In the genomic region with DNA sequence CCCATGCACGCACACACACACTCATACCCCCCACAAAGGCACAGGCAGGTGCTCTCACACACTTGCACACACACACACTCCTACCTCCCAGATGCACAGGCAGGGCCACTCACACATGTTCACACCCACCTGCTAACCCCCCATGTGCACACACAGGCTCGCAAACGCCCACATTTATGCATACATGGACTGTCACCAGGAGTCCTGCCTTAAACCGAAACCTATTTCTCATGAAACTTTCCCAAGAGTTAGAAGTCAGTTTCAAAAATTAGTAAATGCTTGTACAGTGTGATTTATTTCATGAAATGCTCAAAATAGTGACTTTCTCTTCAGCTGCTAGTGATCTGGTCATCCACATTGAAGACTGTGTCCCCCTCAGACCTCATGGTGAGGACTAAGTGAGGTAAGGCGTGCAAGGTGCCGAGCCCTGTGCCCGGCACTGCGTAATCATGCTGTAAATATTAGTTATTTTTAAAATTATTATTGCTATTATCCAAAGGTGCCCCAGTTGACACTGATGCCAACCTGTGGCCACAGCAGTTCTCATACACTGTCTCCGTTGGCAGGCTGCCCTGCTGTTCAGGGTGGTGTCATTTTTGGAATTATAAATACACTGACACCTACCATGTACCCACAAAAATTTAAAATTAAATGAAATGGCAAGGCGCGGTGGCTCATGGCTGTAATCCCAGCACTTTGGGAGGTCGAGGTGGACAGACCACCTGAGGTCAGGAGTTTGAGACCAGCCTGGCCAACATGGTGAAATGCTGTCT, we compare ENCODE assay signal across 1 cellular context.
TF ChIP-seq lines count a peak whose summit lies in the region.

No MANE protein-coding gene starts in this region.

TF ChIP-seq in GM23338, 12 proteins besides CTCF, POLR2A, EP300 and RAD21 (continued from another document):
- no peak for TF ChIP-seq POLR2AphosphoS5 (IDR thresholded peaks at IDR 0.05; ENCODE audit: low read depth)
- TF ChIP-seq NANOG (IDR thresholded peaks at IDR 0.05; ENCODE audit: borderline replicate concordance) = no peak
- no peak for TF ChIP-seq CREB1 (CRISPR knock-in tag; IDR thresholded peaks at IDR 0.05; ENCODE audit: low read depth)
- TF ChIP-seq ZNF114 (CRISPR knock-in tag; IDR thresholded peaks at IDR 0.05) = no peak
- TF ChIP-seq, protein P1, sequence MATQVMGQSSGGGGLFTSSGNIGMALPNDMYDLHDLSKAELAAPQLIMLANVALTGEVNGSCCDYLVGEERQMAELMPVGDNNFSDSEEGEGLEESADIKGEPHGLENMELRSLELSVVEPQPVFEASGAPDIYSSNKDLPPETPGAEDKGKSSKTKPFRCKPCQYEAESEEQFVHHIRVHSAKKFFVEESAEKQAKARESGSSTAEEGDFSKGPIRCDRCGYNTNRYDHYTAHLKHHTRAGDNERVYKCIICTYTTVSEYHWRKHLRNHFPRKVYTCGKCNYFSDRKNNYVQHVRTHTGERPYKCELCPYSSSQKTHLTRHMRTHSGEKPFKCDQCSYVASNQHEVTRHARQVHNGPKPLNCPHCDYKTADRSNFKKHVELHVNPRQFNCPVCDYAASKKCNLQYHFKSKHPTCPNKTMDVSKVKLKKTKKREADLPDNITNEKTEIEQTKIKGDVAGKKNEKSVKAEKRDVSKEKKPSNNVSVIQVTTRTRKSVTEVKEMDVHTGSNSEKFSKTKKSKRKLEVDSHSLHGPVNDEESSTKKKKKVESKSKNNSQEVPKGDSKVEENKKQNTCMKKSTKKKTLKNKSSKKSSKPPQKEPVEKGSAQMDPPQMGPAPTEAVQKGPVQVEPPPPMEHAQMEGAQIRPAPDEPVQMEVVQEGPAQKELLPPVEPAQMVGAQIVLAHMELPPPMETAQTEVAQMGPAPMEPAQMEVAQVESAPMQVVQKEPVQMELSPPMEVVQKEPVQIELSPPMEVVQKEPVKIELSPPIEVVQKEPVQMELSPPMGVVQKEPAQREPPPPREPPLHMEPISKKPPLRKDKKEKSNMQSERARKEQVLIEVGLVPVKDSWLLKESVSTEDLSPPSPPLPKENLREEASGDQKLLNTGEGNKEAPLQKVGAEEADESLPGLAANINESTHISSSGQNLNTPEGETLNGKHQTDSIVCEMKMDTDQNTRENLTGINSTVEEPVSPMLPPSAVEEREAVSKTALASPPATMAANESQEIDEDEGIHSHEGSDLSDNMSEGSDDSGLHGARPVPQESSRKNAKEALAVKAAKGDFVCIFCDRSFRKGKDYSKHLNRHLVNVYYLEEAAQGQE (IDR thresholded peaks at IDR 0.05; ENCODE audit: unreplicated experiment) = no peak
- TF ChIP-seq EZH2phosphoT487 (IDR thresholded peaks at IDR 0.05; ENCODE audit: unreplicated experiment) = no peak
- TF ChIP-seq JUNB (IDR thresholded peaks at IDR 0.05; ENCODE audit: unreplicated experiment) = no peak
- no peak for TF ChIP-seq STAT1 (IDR thresholded peaks at IDR 0.05; ENCODE audit: unreplicated experiment)
- no peak for TF ChIP-seq ZNF331 (CRISPR knock-in tag; IDR thresholded peaks at IDR 0.05; ENCODE audit: low read depth)
